ENCODE assay signal across 9 cellular contexts in the genomic region with DNA sequence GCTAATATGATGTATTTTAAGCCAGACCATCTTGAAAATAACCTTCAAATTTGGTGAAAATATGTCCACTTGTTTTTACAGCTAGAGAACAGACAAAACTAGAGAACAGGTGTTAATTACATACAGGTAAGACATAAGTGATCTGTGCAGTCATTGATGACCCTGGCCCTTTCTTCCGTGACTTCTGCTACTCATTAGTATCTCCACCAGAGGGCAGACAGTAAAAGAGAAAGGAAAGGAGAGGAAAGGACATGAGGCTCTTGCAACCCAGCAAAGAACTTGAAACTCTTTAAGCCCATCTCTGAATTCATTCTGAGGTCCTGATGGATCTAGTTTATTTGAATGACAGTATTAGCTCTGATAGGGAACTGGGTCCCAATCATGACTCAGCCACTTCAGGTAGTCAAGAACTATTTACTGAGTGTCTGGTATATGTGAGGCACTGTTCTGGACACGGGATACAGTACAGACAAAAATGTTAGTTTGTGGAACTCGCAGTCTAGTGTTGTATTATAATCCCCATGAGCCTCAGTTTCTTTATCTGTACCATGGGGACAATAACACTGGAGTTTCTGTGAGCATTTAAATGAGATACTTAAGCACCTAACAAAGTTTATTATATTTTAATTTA.
DNase-seq lines count a peak whose midpoint lies in the region; ATAC-seq and TF ChIP-seq lines count a peak whose summit lies in the region.
"Had no signal": no experiment of that assay in that cellular context is flagged by ENCODE, and none has a peak within 500 bp of the region (broad histone marks: within the 10 kb centered on the region; RNA-seq: fewer than 3 reads in every experiment).

No MANE protein-coding gene starts in this region.

- no peaks in the 10 kb centered on the region for H3K27me3 ChIP-seq in neural cell (ENCODE audit: insufficient read depth, low read depth, low read length)

- H3K36me3 ChIP-seq in OCI-LY7 (ENCODE audit: insufficient read depth, low read length) (no peaks in the 10 kb centered on the region), neural cell (ENCODE audit: insufficient read depth, low read length) (no peaks in the 10 kb centered on the region)

- H3K9me3 ChIP-seq in OCI-LY7 (ENCODE audit: low read length) = no peaks in the 10 kb centered on the region
- H3K9me3 ChIP-seq in neural cell (ENCODE audit: low read length) = no peaks in the 10 kb centered on the region

- no peaks in the 10 kb centered on the region for H3K9me2 ChIP-seq in OCI-LY7 (ENCODE audit: insufficient read depth, low read length)
- H3K9me2 ChIP-seq in neural cell (ENCODE audit: insufficient read depth, low read length) = no peaks in the 10 kb centered on the region

- peak; percentile 78 for TF ChIP-seq CTCF in OCI-LY7 (conservative IDR thresholded peaks at IDR 0.05; ENCODE audit: low read length)
- TF ChIP-seq CTCF in chondrocyte (IDR thresholded peaks at IDR 0.05) = peak; percentile 78
- peak; percentile 38 for TF ChIP-seq CTCF in neural cell (IDR thresholded peaks at IDR 0.05; ENCODE audit: poor library complexity, severe bottlenecking)

- H3K27ac ChIP-seq in OCI-LY7 (ENCODE audit: low read depth, low read length, poor library complexity, severe bottlenecking) = no peak overlapping the region
- H3K27ac ChIP-seq in neural cell (ENCODE audit: low read length) = no peak overlapping the region
- H3K27ac ChIP-seq: epithelial cell of prostate had no signal

- CTCF ChIA-PET in OCI-LY7 (lab: Charles Lee; ENCODE audit: unreplicated experiment) = no interaction called here

- H4K20me1 ChIP-seq in OCI-LY7 (ENCODE audit: insufficient read depth, low read length) (no peaks in the 10 kb centered on the region), neural cell (ENCODE audit: insufficient read depth) (no peaks in the 10 kb centered on the region)

- DNase-seq in activated T-cell treated with anti-CD3 and anti-CD28 coated beads, Interleukin-2, amount 50 U/mL, for 72 hours = peak in 1 of 2 donors; percentile 22
- no peak for DNase-seq in activated T-cell treated with anti-CD3 and anti-CD28 coated beads, Interleukin-2, amount 50 U/mL, for 24 hours
- peak; percentile 11 for DNase-seq in HuH-7.5 (ENCODE audit: low spot score)
- DNase-seq in OCI-LY7 (ENCODE audit: low spot score) = peak; percentile 60
- no peak for DNase-seq in chondrocyte (ENCODE audit: low spot score)
- DNase-seq in stimulated activated CD4-positive, alpha-beta T cell treated with anti-CD3 and anti-CD28 coated beads, Interleukin-15, amount 100 ng/mL, for 24 hours = no peak

- H3K27ac Mint-ChIP-seq in activated T-cell treated with anti-CD3 and anti-CD28 coated beads, Interleukin-2, amount 50 U/mL, for 72 hours = no peak overlapping the region
- no peak overlapping the region for H3K27ac Mint-ChIP-seq in activated T-cell treated with anti-CD3 and anti-CD28 coated beads, Interleukin-2, amount 50 U/mL, for 24 hours
- no peak overlapping the region for H3K27ac Mint-ChIP-seq in chondrocyte (ENCODE audit: unreplicated experiment)

- H2AFZ ChIP-seq in OCI-LY7 (ENCODE audit: low read length) (no peak overlapping the region), neural cell (ENCODE audit: low read depth, low read length) (no peak overlapping the region)

- H3K4me1 ChIP-seq in OCI-LY7 (ENCODE audit: insufficient read depth, low read length, poor library complexity, severe bottlenecking) = peaks cover 5% of the 10 kb centered on the region

- H3K4me3 ChIP-seq in OCI-LY7 (ENCODE audit: low read depth, low read length, poor library complexity, severe bottlenecking) (no peak overlapping the region), neural cell (ENCODE audit: low read length) (no peak overlapping the region)

- H3K4me2 ChIP-seq in OCI-LY7 (ENCODE audit: low read length) (no peak overlapping the region), neural cell (ENCODE audit: low read length) (no peak overlapping the region)

- H3F3A ChIP-seq in neural cell (ENCODE audit: insufficient read depth, low read length, poor library complexity, severe bottlenecking) = no peaks in the 10 kb centered on the region

- ATAC-seq in activated T-cell treated with anti-CD3 and anti-CD28 coated beads, Interleukin-2, amount 50 U/mL, for 72 hours (replicated peaks in 1 of 2) = peak; percentile 57 to 59
- peak; percentile 92 for ATAC-seq in GM21526 (IDR thresholded peaks at IDR 0.05; ENCODE audit: low FRiP score, unreplicated experiment)

- TF ChIP-seq RAD21 in neural cell (conservative IDR thresholded peaks at IDR 0.05) = no peak

- H3K36me3 Mint-ChIP-seq in activated T-cell treated with anti-CD3 and anti-CD28 coated beads, Interleukin-2, amount 50 U/mL, for 72 hours (ENCODE audit: insufficient read depth in 2 of 2) = no peaks in the 10 kb centered on the region
- no peaks in the 10 kb centered on the region for H3K36me3 Mint-ChIP-seq in activated T-cell treated with anti-CD3 and anti-CD28 coated beads, Interleukin-2, amount 50 U/mL, for 24 hours (ENCODE audit: low read depth)
- H3K36me3 Mint-ChIP-seq in chondrocyte (ENCODE audit: low read depth) = no peaks in the 10 kb centered on the region

- H3K27me3 Mint-ChIP-seq in activated T-cell treated with anti-CD3 and anti-CD28 coated beads, Interleukin-2, amount 50 U/mL, for 72 hours (ENCODE audit: low read depth) = peaks cover 5% of the 10 kb centered on the region
- H3K27me3 Mint-ChIP-seq in activated T-cell treated with anti-CD3 and anti-CD28 coated beads, Interleukin-2, amount 50 U/mL, for 24 hours = peaks cover 14% of the 10 kb centered on the region
- H3K27me3 Mint-ChIP-seq in chondrocyte (ENCODE audit: low read depth) = no peaks in the 10 kb centered on the region

- no peaks in the 10 kb centered on the region for H3K79me2 ChIP-seq in OCI-LY7 (ENCODE audit: insufficient read depth, low read depth, low read length)
- no peaks in the 10 kb centered on the region for H3K79me2 ChIP-seq in neural cell (replicated peaks; ENCODE audit: insufficient read depth, low read length)

- H3K9me3 Mint-ChIP-seq in activated T-cell treated with anti-CD3 and anti-CD28 coated beads, Interleukin-2, amount 50 U/mL, for 72 hours = no peaks in the 10 kb centered on the region
- no peaks in the 10 kb centered on the region for H3K9me3 Mint-ChIP-seq in activated T-cell treated with anti-CD3 and anti-CD28 coated beads, Interleukin-2, amount 50 U/mL, for 24 hours
- H3K9me3 Mint-ChIP-seq in chondrocyte (ENCODE audit: low read depth) = no peaks in the 10 kb centered on the region

- intact Hi-C loops in OCI-LY7 (cut with micrococcal nuclease; ENCODE audit: unreplicated experiment) = loop anchor here (5.0 kb wide), 1 partner anchor 249 kb away; the partner anchor contains the start of gene STAG2

- no peak overlapping the region for H3K9ac ChIP-seq in neural cell (ENCODE audit: low read length)

- no peak for TF ChIP-seq EP300 in neural cell (conservative IDR thresholded peaks at IDR 0.05; ENCODE audit: poor library complexity, severe bottlenecking)

- peaks cover 49% of the 10 kb centered on the region for H3K4me1 Mint-ChIP-seq in activated T-cell treated with anti-CD3 and anti-CD28 coated beads, Interleukin-2, amount 50 U/mL, for 72 hours (ENCODE audit: low read depth)
- H3K4me1 Mint-ChIP-seq in activated T-cell treated with anti-CD3 and anti-CD28 coated beads, Interleukin-2, amount 50 U/mL, for 24 hours (ENCODE audit: low read depth) = peaks cover 45% of the 10 kb centered on the region
- no peaks in the 10 kb centered on the region for H3K4me1 Mint-ChIP-seq in chondrocyte (ENCODE audit: low read depth)

- POLR2A ChIA-PET in OCI-LY7 (lab: Charles Lee) = no interaction called here

- BruUV-seq in OCI-LY7 (replicated peaks; lab: Mats Ljungman, UMichigan) = no TSS peak

- no peak overlapping the region for H3K4me3 Mint-ChIP-seq in activated T-cell treated with anti-CD3 and anti-CD28 coated beads, Interleukin-2, amount 50 U/mL, for 72 hours
- H3K4me3 Mint-ChIP-seq in activated T-cell treated with anti-CD3 and anti-CD28 coated beads, Interleukin-2, amount 50 U/mL, for 24 hours = no peak overlapping the region
- no peak overlapping the region for H3K4me3 Mint-ChIP-seq in chondrocyte (ENCODE audit: unreplicated experiment)

TF ChIP-seq in neural cell, 6 proteins besides CTCF, POLR2A, EP300 and RAD21:
- no peak for TF ChIP-seq MXI1 (conservative IDR thresholded peaks at IDR 0.05; ENCODE audit: poor library complexity, severe bottlenecking)
- TF ChIP-seq SMC3 (conservative IDR thresholded peaks at IDR 0.05; ENCODE audit: poor library complexity) = peak; percentile 25

Comparison
In these comparisons a context has a peak if more than half of its experiments do, and no peak if none do; other contexts are left out.
1. DNase-seq: peak in HuH-7.5 (single experiment) and OCI-LY7 (single experiment); none in activated T-cell treated with anti-CD3 and anti-CD28 coated beads, Interleukin-2, amount 50 U/mL, for 24 hours (single experiment), chondrocyte (single experiment) and stimulated activated CD4-positive, alpha-beta T cell treated with anti-CD3 and anti-CD28 coated beads, Interleukin-15, amount 100 ng/mL, for 24 hours (single experiment).
2. Peak in every context shown above with its lines, with median percentiles within 50 percentile points of each other: CTCF ChIP-seq.